Comparison of ENCODE assay signal across 1 cellular context in the genomic region with DNA sequence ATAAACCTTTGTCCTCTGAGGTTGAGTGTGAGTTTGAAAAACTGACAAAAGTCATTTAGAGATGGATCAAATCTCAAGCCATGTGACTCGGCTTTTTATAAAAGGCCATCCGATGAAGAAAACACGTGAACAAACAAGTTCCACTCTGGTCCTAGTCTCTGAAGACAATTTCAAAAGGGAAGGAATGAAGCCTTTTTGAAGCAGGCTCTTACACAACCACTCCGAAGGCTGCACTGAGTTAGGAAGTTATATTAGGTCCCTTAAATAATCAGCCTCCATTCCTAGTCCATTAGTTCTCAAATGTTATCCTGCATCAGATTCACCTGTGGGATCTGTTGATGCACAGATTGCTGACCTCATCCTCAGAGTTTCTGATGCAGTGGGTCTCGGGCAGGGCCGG.
TF ChIP-seq lines count a peak whose summit lies in the region.

No MANE protein-coding gene starts in this region.

TF ChIP-seq in GM23338, 12 proteins besides CTCF, POLR2A, EP300 and RAD21 (continued from another document):
- TF ChIP-seq ZNF462 (CRISPR knock-in tag; IDR thresholded peaks at IDR 0.05) (no peak), NANOG (IDR thresholded peaks at IDR 0.05; ENCODE audit: borderline replicate concordance) (no peak), STAT1 (IDR thresholded peaks at IDR 0.05; ENCODE audit: unreplicated experiment) (no peak), POLR2AphosphoS5 (IDR thresholded peaks at IDR 0.05; ENCODE audit: low read depth) (no peak), REST (IDR thresholded peaks at IDR 0.05; ENCODE audit: unreplicated experiment) (no peak), CREB1 (CRISPR knock-in tag; IDR thresholded peaks at IDR 0.05; ENCODE audit: low read depth) (no peak), EZH2phosphoT487 (IDR thresholded peaks at IDR 0.05; ENCODE audit: unreplicated experiment) (no peak), ZNF114 (CRISPR knock-in tag; IDR thresholded peaks at IDR 0.05) (no peak), ZNF331 (CRISPR knock-in tag; IDR thresholded peaks at IDR 0.05; ENCODE audit: low read depth) (no peak), EZH2 (IDR thresholded peaks at IDR 0.05; ENCODE audit: low read depth, unreplicated experiment) (no peak), JUNB (IDR thresholded peaks at IDR 0.05; ENCODE audit: unreplicated experiment) (no peak)
TF ChIP-seq in GM23338: peak in this region for 0.
